Comparison of ENCODE assay signal across 11 cellular contexts in genomic region chr4:17232575-17233253, GRCh38.
DNase-seq lines count a peak whose midpoint lies in the region; ATAC-seq, FAIRE-seq and TF ChIP-seq lines count a peak whose summit lies in the region.
"Had no signal": no experiment of that assay in that cellular context is flagged by ENCODE, and none has a peak within 500 bp of the region (broad histone marks: within the 10 kb centered on the region; RNA-seq: fewer than 3 reads in every experiment).

No MANE protein-coding gene starts in this region.

- no peaks in the 10 kb centered on the region for H3K4me1 ChIP-seq in liver (ENCODE audit: control insufficient read depth in 4 of 4, insufficient read depth in 4 of 4, low read length in 3 of 4)
- no peaks in the 10 kb centered on the region for H3K4me1 ChIP-seq in HepG2 (ENCODE audit: insufficient read depth, low read length)
- peaks cover 2% of the 10 kb centered on the region for H3K4me1 ChIP-seq in mesendoderm (ENCODE audit: control insufficient read depth, low read depth, low read length)

- no peak overlapping the region for H2AK5ac ChIP-seq in mesendoderm (ENCODE audit: low read length)

- no peaks in the 10 kb centered on the region for H4K20me1 ChIP-seq in HepG2 (ENCODE audit: insufficient read depth, low read length)

- TF ChIP-seq RAD21 in liver (IDR thresholded peaks at IDR 0.05) (peak; percentile 15 to 25), HepG2 (CRISPR knock-in tag; IDR thresholded peaks at IDR 0.05) (no peak)

- no peak for DNase-seq in HepG2 (ENCODE audit: low spot score)
- DNase-seq in dedifferentiated amniotic fluid mesenchymal stem cell (ENCODE audit: extremely low spot score), result peak; percentile 64
- no peak for DNase-seq in mesendoderm
- DNase-seq in stimulated activated CD4-positive, alpha-beta T cell treated with anti-CD3 and anti-CD28 coated beads, Interleukin-2, amount 100 ng/mL, for 24 hours, result no peak
- DNase-seq in LoVo (ENCODE audit: low spot score), result no peak
- no peak for DNase-seq in HuH-7 (ENCODE audit: low spot score)
- DNase-seq: activated CD8-positive, alpha-beta T cell treated with anti-CD3 and anti-CD28 coated beads, Interleukin-2, amount 10 ng/mL, durations not matched to agents 7 days and 5 days had no signal

- H3K9ac ChIP-seq in liver (ENCODE audit: low read depth in 1 of 2, low read length in 2 of 2) (no peak overlapping the region), HepG2 (ENCODE audit: insufficient read depth, low read depth, low read length) (no peak overlapping the region), mesendoderm (ENCODE audit: low read length) (no peak overlapping the region)
- H3K9ac ChIP-seq: KMS-11 had no signal

- no peaks in the 10 kb centered on the region for H3K79me1 ChIP-seq in mesendoderm (ENCODE audit: low read length)

- no peak overlapping the region for H2BK120ac ChIP-seq in mesendoderm (ENCODE audit: low read depth, low read length)

- intact Hi-C loops in HepG2 (cut with micrococcal nuclease; ENCODE audit: unreplicated experiment), result no loop called here

- H2BK15ac ChIP-seq in mesendoderm (replicated peaks; ENCODE audit: low read depth), result no peak overlapping the region

- H2AFZ ChIP-seq in HepG2 (ENCODE audit: low read length), result no peak overlapping the region

- no peak overlapping the region for H3K4me2 ChIP-seq in HepG2 (ENCODE audit: low read depth, low read length)
- H3K4me2 ChIP-seq in mesendoderm (ENCODE audit: low read length), result no peak overlapping the region
- H3K4me2 ChIP-seq: KMS-11 had no signal

- H3K4ac ChIP-seq in mesendoderm (ENCODE audit: low read depth, low read length), result no peak overlapping the region

- in situ Hi-C loops in HepG2 (cut with HindIII; ENCODE audit: extremely low pct_ligation_motif_present, low pct_unique_long_range_greater_than_20kb), result no loop called here

- POLR2A ChIA-PET in HepG2 (lab: Yijun Ruan, JAX), result no interaction called here

- no peak for FAIRE-seq in HepG2 (lab: Jason Lieb, UNC)
- FAIRE-seq: RCC 7860 had no signal

- H4K8ac ChIP-seq in mesendoderm (ENCODE audit: low read depth, low read length), result no peak overlapping the region

- no peak overlapping the region for H4K5ac ChIP-seq in mesendoderm (ENCODE audit: low read length)

- H3K79me2 ChIP-seq in HepG2 (ENCODE audit: insufficient read depth, low read length) (no peaks in the 10 kb centered on the region), mesendoderm (ENCODE audit: control insufficient read depth, insufficient read depth, low read length) (no peaks in the 10 kb centered on the region)

- no peak for TF ChIP-seq POLR2A in HepG2 (IDR thresholded peaks at IDR 0.05; ENCODE audit: insufficient read depth in 1 of 2, low read depth in 2 of 2, low read length in 2 of 2)

- ATAC-seq in HepG2, result no peak
- ATAC-seq in HG03520 (IDR thresholded peaks at IDR 0.05; ENCODE audit: unreplicated experiment), result no peak
- ATAC-seq: activated CD8-positive, alpha-beta T cell treated with anti-CD3 and anti-CD28 coated beads, Interleukin-2, amount 10 ng/mL, durations not matched to agents 7 days and 5 days had no signal

- H3K36me3 ChIP-seq in liver (ENCODE audit: control insufficient read depth in 4 of 4, insufficient read depth in 3 of 4, low read depth in 1 of 4, low read length in 3 of 4) (no peaks in the 10 kb centered on the region), HepG2 (replicated peaks in 1 of 2; ENCODE audit: control insufficient read depth in 1 of 2, insufficient read depth in 2 of 2, low read length in 2 of 2) (no peaks in the 10 kb centered on the region), mesendoderm (ENCODE audit: control insufficient read depth, insufficient read depth, low read length) (no peaks in the 10 kb centered on the region)

- no peak overlapping the region for H3K23ac ChIP-seq in mesendoderm (ENCODE audit: low read length)

- H2BK5ac ChIP-seq in mesendoderm (ENCODE audit: low read length), result no peak overlapping the region

- H3K4me3 ChIP-seq in liver (ENCODE audit: low read depth in 1 of 3, low read length in 3 of 3) (no peak overlapping the region), HepG2 (replicated peaks in 1 of 3; ENCODE audit: insufficient read depth in 1 of 3, low read depth in 2 of 3, low read length in 3 of 3) (no peak overlapping the region), mesendoderm (ENCODE audit: low read length) (no peak overlapping the region)

- TF ChIP-seq CTCF in liver (IDR thresholded peaks at IDR 0.05; ENCODE audit: low read depth, low read length, missing input control) (no peak), HepG2 (CRISPR knock-in tag; IDR thresholded peaks at IDR 0.05) (no peak)

- no TSS peak for BruUV-seq in HepG2 (replicated peaks; lab: Mats Ljungman, UMichigan)

- H3K27ac ChIP-seq in liver (ENCODE audit: low read depth in 1 of 2, low read length in 2 of 2) (no peak overlapping the region), HepG2 (ENCODE audit: extremely low read length, insufficient read depth, low read length) (no peak overlapping the region), mesendoderm (ENCODE audit: low read depth, low read length) (no peak overlapping the region)
- H3K27ac ChIP-seq: KMS-11 had no signal

- H3K18ac ChIP-seq in mesendoderm (ENCODE audit: low read length), result no peak overlapping the region

- no peaks in the 10 kb centered on the region for H3K9me3 ChIP-seq in liver (ENCODE audit: control insufficient read depth in 4 of 4, low read length in 3 of 4)
- H3K9me3 ChIP-seq in HepG2 (ENCODE audit: low read length), result no peaks in the 10 kb centered on the region

- peak overlapping the region; percentile 6 for H3K56ac ChIP-seq in mesendoderm (ENCODE audit: low read length)

- WGBS in liver, result 44% methylated on average over 3 of the region's 3 CpGs
- WGBS in HepG2 (ENCODE audit: low lambda C conversion rate), result 4% methylated on average over 2 of the region's 3 CpGs
- no CpG with 5 or more reads among the region's 3 CpGs for WGBS in mesendoderm (ENCODE audit: extremely low coverage, insufficient coverage, low lambda C conversion rate)

- CTCF ChIA-PET in HepG2 (lab: Yijun Ruan, JAX; ENCODE audit: low intra/inter-chr PET ratio, low total read pairs), result no interaction called here

- H3K27me3 ChIP-seq in liver (ENCODE audit: control insufficient read depth in 4 of 4, insufficient read depth in 4 of 4, low read length in 3 of 4) (no peaks in the 10 kb centered on the region), HepG2 (ENCODE audit: control insufficient read depth in 1 of 2, insufficient read depth in 2 of 2, low read length in 2 of 2) (0 out of 5 replicates have a peak, but pooled peaks cover 0 to 4% of the 10 kb centered on the region in 2 experiments), mesendoderm (ENCODE audit: insufficient read depth, low read length, poor library complexity) (no peaks in the 10 kb centered on the region)

- TF ChIP-seq EP300 in HepG2 (IDR thresholded peaks at IDR 0.05; ENCODE audit: low read depth in 2 of 2, low read length in 2 of 2) (no peak), HepG2 (CRISPR knock-in tag; IDR thresholded peaks at IDR 0.05; ENCODE audit: borderline replicate concordance) (no peak)

TF ChIP-seq in liver, 16 proteins besides CTCF, POLR2A, EP300 and RAD21 (continues in another document):
- TF ChIP-seq TAF1 (conservative IDR thresholded peaks at IDR 0.05) (no peak), ZBTB33 (IDR thresholded peaks at IDR 0.05) (no peak), ATF3 (IDR thresholded peaks at IDR 0.05) (no peak), FOXA2 (IDR thresholded peaks at IDR 0.05) (no peak), HNF4G (IDR thresholded peaks at IDR 0.05) (no peak), EGR1 (IDR thresholded peaks at IDR 0.05; ENCODE audit: low read depth in 2 of 2) (no peak)

TF ChIP-seq in HepG2, 621 proteins besides CTCF, POLR2A, EP300 and RAD21 (continues in another document):
- no peak for TF ChIP-seq ZFP1 (CRISPR knock-in tag; IDR thresholded peaks at IDR 0.05)
